In genomic region chr19:30717381-30717780, GRCh38 we compare ENCODE assay signal across 18 cellular contexts.
DNase-seq lines count a peak whose midpoint lies in the region; ATAC-seq and TF ChIP-seq lines count a peak whose summit lies in the region.
"Had no signal": no experiment of that assay in that cellular context is flagged by ENCODE, and none has a peak within 500 bp of the region (broad histone marks: within the 10 kb centered on the region; RNA-seq: fewer than 3 reads in every experiment).

No MANE protein-coding gene starts in this region.

- no peaks in the 10 kb centered on the region for H3K9me3 ChIP-seq in left ventricle myocardium inferior (replicated peaks)
- H3K9me3 ChIP-seq: A549; BLaER1 treated with 17β-estradiol and CSF1 and Interleukin-3, amounts not matched to agents 10 nM and 100 nM; Caco-2 had no signal

- no peaks in the 10 kb centered on the region for H3K9me3 Mint-ChIP-seq in stimulated activated effector memory CD8-positive, alpha-beta T cell treated with anti-CD3 and anti-CD28 coated beads, Interleukin-12 subunit alpha, Interleukin-12 subunit beta, amount 100 ng/mL, for 72 hours
- H3K9me3 Mint-ChIP-seq: CD4-positive, alpha-beta T cell; CD8-positive, alpha-beta T cell had no signal

- no peak overlapping the region for H3K4me3 ChIP-seq in left ventricle myocardium inferior
- H3K4me3 ChIP-seq: A549; BLaER1 treated with 17β-estradiol and CSF1 and Interleukin-3, amounts not matched to agents 10 nM and 100 nM; GM12878 had no signal

- H3K36me3 Mint-ChIP-seq in stimulated activated effector memory CD8-positive, alpha-beta T cell treated with anti-CD3 and anti-CD28 coated beads, Interleukin-12 subunit alpha, Interleukin-12 subunit beta, amount 100 ng/mL, for 72 hours, result no peaks in the 10 kb centered on the region
- H3K36me3 Mint-ChIP-seq: CD8-positive, alpha-beta T cell had no signal

- intact Hi-C loops in cardiac septum (cut with DNase I), result no loop called here
- intact Hi-C loops in left ventricle myocardium inferior (cut with micrococcal nuclease), result no loop called here

- H3K27ac Mint-ChIP-seq in stimulated activated effector memory CD8-positive, alpha-beta T cell treated with anti-CD3 and anti-CD28 coated beads, Interleukin-12 subunit alpha, Interleukin-12 subunit beta, amount 100 ng/mL, for 72 hours, result no peak overlapping the region
- H3K27ac Mint-ChIP-seq: B cell; CD4-positive, alpha-beta T cell; CD8-positive, alpha-beta T cell had no signal

- no peak for TF ChIP-seq CTCF in left ventricle myocardium inferior (IDR thresholded peaks at IDR 0.05; ENCODE audit: borderline replicate concordance)

- H3K4me1 ChIP-seq in left ventricle myocardium inferior, result peaks cover 21% of the 10 kb centered on the region
- H3K4me1 ChIP-seq: Caco-2 had no signal

- no peak for ATAC-seq in stimulated activated effector memory CD8-positive, alpha-beta T cell treated with anti-CD3 and anti-CD28 coated beads, Interleukin-12 subunit alpha, Interleukin-12 subunit beta, amount 100 ng/mL, for 72 hours
- ATAC-seq: A549; CD8-positive, alpha-beta T cell; GM12878 had no signal

- H3K4me3 Mint-ChIP-seq in stimulated activated effector memory CD8-positive, alpha-beta T cell treated with anti-CD3 and anti-CD28 coated beads, Interleukin-12 subunit alpha, Interleukin-12 subunit beta, amount 100 ng/mL, for 72 hours, result no peak overlapping the region
- H3K4me3 Mint-ChIP-seq: B cell; CD4-positive, alpha-beta T cell; CD8-positive, alpha-beta T cell had no signal

- H3K27me3 ChIP-seq in left ventricle myocardium inferior (ENCODE audit: low read depth), result no peaks in the 10 kb centered on the region
- H3K27me3 ChIP-seq: BLaER1 treated with 17β-estradiol and CSF1 and Interleukin-3, amounts not matched to agents 10 nM and 100 nM had no signal

- DNase-seq in cardiac septum (ENCODE audit: low spot score), result peak; percentile 54
- no peak for DNase-seq in left ventricle myocardium inferior
- peak; percentile 8 for DNase-seq in mesenteric fat pad (ENCODE audit: low spot score)
- no peak for DNase-seq in stimulated activated effector memory CD8-positive, alpha-beta T cell treated with anti-CD3 and anti-CD28 coated beads, Interleukin-12 subunit alpha, Interleukin-12 subunit beta, amount 100 ng/mL, for 72 hours (ENCODE audit: low spot score in 2 of 2)
- DNase-seq in NCI-H510A treated with DMSO at 0.1 percent for 48 hours (lab: John Stamatoyannopoulos, UW), result no peak
- DNase-seq: AML-193; Caco-2; Calu3; CD4-positive, alpha-beta T cell; CD8-positive, alpha-beta T cell; DMS79 treated with DMSO at 0.1 percent for 48 hours; GDM1 had no signal

- H3K36me3 ChIP-seq in left ventricle myocardium inferior, result no peaks in the 10 kb centered on the region
- H3K36me3 ChIP-seq: BLaER1 treated with 17β-estradiol and CSF1 and Interleukin-3, amounts not matched to agents 10 nM and 100 nM had no signal

- no peak overlapping the region for H3K27ac ChIP-seq in left ventricle myocardium inferior (replicated peaks)
- H3K27ac ChIP-seq: 22Rv1; A549; BLaER1 treated with 17β-estradiol and CSF1 and Interleukin-3, amounts not matched to agents 10 nM and 100 nM; C4-2B had no signal

- H3K4me1 Mint-ChIP-seq in stimulated activated effector memory CD8-positive, alpha-beta T cell treated with anti-CD3 and anti-CD28 coated beads, Interleukin-12 subunit alpha, Interleukin-12 subunit beta, amount 100 ng/mL, for 72 hours, result no peaks in the 10 kb centered on the region

Comparison
In these comparisons a context has a peak if more than half of its experiments do, and no peak if none do; other contexts are left out.
1. DNase-seq: peak in cardiac septum (single experiment) and mesenteric fat pad (single experiment); none in left ventricle myocardium inferior (single experiment), stimulated activated effector memory CD8-positive, alpha-beta T cell treated with anti-CD3 and anti-CD28 coated beads, Interleukin-12 subunit alpha, Interleukin-12 subunit beta, amount 100 ng/mL, for 72 hours (0 of 2) and NCI-H510A treated with DMSO at 0.1 percent for 48 hours (single experiment).